In genomic region chr17:4307179-4307930, GRCh38 we compare ENCODE assay signal across 25 cellular contexts. TPM values are rescaled to one million over a fixed set of nuclear protein-coding genes. Genes with fewer than 3 reads are reported as not detected.
DNase-seq lines count a peak whose midpoint lies in the region; ATAC-seq and TF ChIP-seq lines count a peak whose summit lies in the region.
"Had no signal": no experiment of that assay in that cellular context is flagged by ENCODE, and none has a peak within 500 bp of the region (broad histone marks: within the 10 kb centered on the region; RNA-seq: fewer than 3 reads in every experiment).

No MANE protein-coding gene starts in this region.

- H3K4me3 Mint-ChIP-seq in activated T-cell treated with anti-CD3 and anti-CD28 coated beads, Interleukin-2, amount 50 U/mL, for 24 hours: no peak overlapping the region
- H3K4me3 Mint-ChIP-seq in WTC11 (peak overlapping the region; percentile 46), progenitor cell of endocrine pancreas (ENCODE audit: low read depth) (no peak overlapping the region)
- H3K4me3 Mint-ChIP-seq: natural killer cell had no signal

- POLR2A ChIA-PET in WTC11 (lab: Charles Lee): interaction anchor here (0.5 kb wide), 1 partner anchor 34 kb away, joined by 4 read pairs; no protein-coding TSS in a partner anchor

- no peak for TF ChIP-seq POLR2A in thyroid gland (IDR thresholded peaks at IDR 0.05)

- no peak overlapping the region for H3K4me3 ChIP-seq in thyroid gland (replicated peaks in 1 of 3)
- H3K4me3 ChIP-seq: BLaER1, tibial nerve had no signal

- H3K27me3 ChIP-seq in thyroid gland: no peaks in the 10 kb centered on the region
- H3K27me3 ChIP-seq: BLaER1, tibial nerve had no signal

- no peaks in the 10 kb centered on the region for H3K27me3 Mint-ChIP-seq in activated T-cell treated with anti-CD3 and anti-CD28 coated beads, Interleukin-2, amount 50 U/mL, for 24 hours
- H3K27me3 Mint-ChIP-seq in WTC11 (ENCODE audit: low read depth) (no peaks in the 10 kb centered on the region), progenitor cell of endocrine pancreas (no peaks in the 10 kb centered on the region)

- CTCF ChIA-PET in WTC11 (lab: Charles Lee): interaction anchor here (0.6 to 1.7 kb wide), 5 partner anchors 9 to 500 kb away, joined by 3 to 4 read pairs (median 3); partner anchors contain the start of gene PLD2

- peak; percentile 90 for ATAC-seq in WTC11
- ATAC-seq in HG03135 (IDR thresholded peaks at IDR 0.05; ENCODE audit: unreplicated experiment): no peak
- ATAC-seq: HCT116, natural killer cell, Right ventricle myocardium inferior, sciatic nerve had no signal

- no peaks in the 10 kb centered on the region for H3K9me3 ChIP-seq in thyroid gland
- H3K9me3 ChIP-seq: BLaER1, tibial nerve had no signal

- TF ChIP-seq CTCF in WTC11 (IDR thresholded peaks at IDR 0.05) (no peak), progenitor cell of endocrine pancreas (IDR thresholded peaks at IDR 0.05; ENCODE audit: unreplicated experiment) (no peak), thyroid gland (IDR thresholded peaks at IDR 0.05) (no peak)

- H3K27ac ChIP-seq in thyroid gland: no peak overlapping the region
- H3K27ac ChIP-seq: BLaER1, parathyroid adenoma, tibial nerve, VCaP had no signal

- H3K9me3 Mint-ChIP-seq in activated T-cell treated with anti-CD3 and anti-CD28 coated beads, Interleukin-2, amount 50 U/mL, for 24 hours: no peaks in the 10 kb centered on the region
- H3K9me3 Mint-ChIP-seq in WTC11: peaks cover 20% of the 10 kb centered on the region
- peaks cover 13% of the 10 kb centered on the region for H3K9me3 Mint-ChIP-seq in progenitor cell of endocrine pancreas (ENCODE audit: low read depth)
- H3K9me3 Mint-ChIP-seq: natural killer cell had no signal

- H3K27ac Mint-ChIP-seq in activated T-cell treated with anti-CD3 and anti-CD28 coated beads, Interleukin-2, amount 50 U/mL, for 24 hours: peak overlapping the region; percentile 63
- peak overlapping the region; percentile 99 for H3K27ac Mint-ChIP-seq in WTC11
- peak overlapping the region; percentile 25 for H3K27ac Mint-ChIP-seq in progenitor cell of endocrine pancreas

- H3K4me1 ChIP-seq in thyroid gland: peaks cover 6 to 14% of the 10 kb centered on the region in 2 donors

- intact Hi-C loops in thyroid gland (cut with DNase I): no loop called here

- no peaks in the 10 kb centered on the region for H3K36me3 ChIP-seq in thyroid gland

- H3K4me1 Mint-ChIP-seq in activated T-cell treated with anti-CD3 and anti-CD28 coated beads, Interleukin-2, amount 50 U/mL, for 24 hours (ENCODE audit: low read depth): peaks cover 53% of the 10 kb centered on the region
- H3K4me1 Mint-ChIP-seq in WTC11: peaks cover 60% of the 10 kb centered on the region
- H3K4me1 Mint-ChIP-seq in progenitor cell of endocrine pancreas (ENCODE audit: low read depth): peaks cover 18% of the 10 kb centered on the region

- peaks cover 51% of the 10 kb centered on the region for H3K36me3 Mint-ChIP-seq in activated T-cell treated with anti-CD3 and anti-CD28 coated beads, Interleukin-2, amount 50 U/mL, for 24 hours (ENCODE audit: low read depth)
- H3K36me3 Mint-ChIP-seq in WTC11 (peaks cover 52% of the 10 kb centered on the region), progenitor cell of endocrine pancreas (ENCODE audit: insufficient read depth) (peaks cover 11% of the 10 kb centered on the region)
- H3K36me3 Mint-ChIP-seq: natural killer cell had no signal

- WGBS in thyroid gland, 2 donors: 85 to 89% methylated on average over 7 of the region's 7 CpGs

- no peak for DNase-seq in activated T-cell treated with anti-CD3 and anti-CD28 coated beads, Interleukin-2, amount 50 U/mL, for 24 hours
- DNase-seq in activated T-cell treated with anti-CD3 and anti-CD28 coated beads for 4 hours (no peak), WTC11 (ENCODE audit: low spot score) (no peak), iPS DF 19.7 (ENCODE audit: low read depth, low spot score) (peak; percentile 48), progenitor cell of endocrine pancreas (ENCODE audit: low spot score, unreplicated experiment) (no peak), thyroid gland (no peak)
- DNase-seq in activated effector memory CD4-positive, alpha-beta T cell treated with anti-CD3 and anti-CD28 coated beads, Interleukin-2, amount 50 U/mL, for 16 hours: no peak
- DNase-seq: activated CD4-positive, alpha-beta T cell treated with anti-CD3 and anti-CD28 coated beads, Interleukin-2, amount 50 U/mL, for 48 hours; anterior cingulate cortex; cerebellar nuclear complex; effector memory CD4-positive, alpha-beta T cell; kidney; natural killer cell; NCI-H1417 treated with DMSO at 0.1 percent for 48 hours; NCI-H2171 treated with DMSO at 0.1 percent for 48 hours; NCI-H526 treated with DMSO at 0.1 percent for 48 hours; stimulated activated naive CD4-positive, alpha-beta T cell had no signal

TF ChIP-seq in WTC11, 78 proteins besides CTCF, POLR2A, EP300 and RAD21:
- TF ChIP-seq EMX1 (CRISPR knock-in tag; IDR thresholded peaks at IDR 0.05): no peak
- TF ChIP-seq SMAD3 (CRISPR knock-in tag; IDR thresholded peaks at IDR 0.05; ENCODE audit: borderline replicate concordance): no peak
- no peak for TF ChIP-seq OVOL2 (CRISPR knock-in tag; IDR thresholded peaks at IDR 0.05; ENCODE audit: borderline replicate concordance)
- TF ChIP-seq ZNF512 (CRISPR knock-in tag; IDR thresholded peaks at IDR 0.05; ENCODE audit: borderline replicate concordance): no peak
- TF ChIP-seq IRF2 (CRISPR knock-in tag; IDR thresholded peaks at IDR 0.05; ENCODE audit: borderline replicate concordance, low read depth): no peak
- TF ChIP-seq ZNF532 (CRISPR knock-in tag; IDR thresholded peaks at IDR 0.05; ENCODE audit: borderline replicate concordance): no peak
- no peak for TF ChIP-seq USF1 (CRISPR knock-in tag; IDR thresholded peaks at IDR 0.05)
- TF ChIP-seq ETV6 (CRISPR knock-in tag; IDR thresholded peaks at IDR 0.05): peak; percentile 40; the same call in 1 of the 2 replicates
- TF ChIP-seq ZNF219 (CRISPR knock-in tag; IDR thresholded peaks at IDR 0.05; ENCODE audit: borderline replicate concordance): no peak
- TF ChIP-seq PRRX2 (CRISPR knock-in tag; IDR thresholded peaks at IDR 0.05): no peak
- no peak for TF ChIP-seq ZNF423 (CRISPR knock-in tag; IDR thresholded peaks at IDR 0.05)
- TF ChIP-seq ZNF317 (CRISPR knock-in tag; IDR thresholded peaks at IDR 0.05; ENCODE audit: borderline replicate concordance, low read depth): no peak
- TF ChIP-seq NFATC4 (CRISPR knock-in tag; IDR thresholded peaks at IDR 0.05): no peak
- 0 out of 2 replicates have a peak, but pooled peaks have one; percentile 26 for TF ChIP-seq ZBTB21 (CRISPR knock-in tag; IDR thresholded peaks at IDR 0.05; ENCODE audit: borderline replicate concordance)

RNA-seq across cellular contexts. Expression of gene ANKFY1, which starts 43.6 kb away (rescaled TPM):
- total RNA-seq in WTC11 (2021) (44.8 to 46.8 TPM (median 45.3 TPM) in 3 replicates), progenitor cell of endocrine pancreas (59.8 and 64.6 TPM in 2 replicates), thyroid gland (10 to 100 TPM; 36.8 to 51.3 (median 46.3) TPM)

RNA-seq across cellular contexts. Expression of gene UBE2G1, which starts 59.1 kb away (rescaled TPM):
- 177 to 201 TPM (median 198 TPM) in 3 replicates for total RNA-seq in WTC11 (2021)
- total RNA-seq in progenitor cell of endocrine pancreas: 82.6 and 87.8 TPM in 2 replicates
- 10 to 100 TPM; 39.1 to 58.0 (median 49.4) TPM for total RNA-seq in thyroid gland

Comparison
In these comparisons a context has a peak if more than half of its experiments do, and no peak if none do; other contexts are left out.
1. H3K27ac Mint-ChIP-seq: peak in every context shown above with its lines; median percentile 99 in WTC11; 63 in activated T-cell treated with anti-CD3 and anti-CD28 coated beads, Interleukin-2, amount 50 U/mL, for 24 hours; 25 in progenitor cell of endocrine pancreas.